In genomic region chr16:70298988-70299938, GRCh38 we compare ENCODE assay signal across 8 cellular contexts. TPM values are rescaled to one million over a fixed set of nuclear protein-coding genes. Genes with fewer than 3 reads are reported as not detected.
DNase-seq lines count a peak whose midpoint lies in the region; ATAC-seq, FAIRE-seq and TF ChIP-seq lines count a peak whose summit lies in the region.

Gene DDX19B, plus strand, starts transcription at chr16:70299186. Its CDS starts 112 bp downstream, at chr16:70299298.

- H3K27ac ChIP-seq in endothelial cell of umbilical vein (ENCODE audit: insufficient read depth, low read depth, low read length) (peak within 1 kb of the TSS; percentile 61), mesodermal cell (ENCODE audit: low read depth, low read length, severe bottlenecking) (peak within 1 kb of the TSS; percentile 87)

- H3K79me2 ChIP-seq in endothelial cell of umbilical vein (ENCODE audit: control insufficient read depth, insufficient read depth, low read length) = peaks cover 31% of the 10 kb centered on the region

- intact Hi-C loops in endothelial cell of umbilical vein (cut with micrococcal nuclease) = loop anchor here (1.0 kb wide), 2 partner anchors 10 to 47 kb away; partner anchors contain the start of genes AARS1 and DDX19A

- CTCF ChIA-PET in endothelial cell of umbilical vein (lab: Charles Lee) = interaction anchor here (1.6 to 2.0 kb wide), 3 partner anchors 11 to 32 kb away, joined by 3 to 8 read pairs (median 3); no protein-coding TSS in a partner anchor

- dilution Hi-C loops in endothelial cell of umbilical vein (cut with MboI; ENCODE audit: extremely low pct_ligation_motif_present, low sequenced_read_pairs) = no loop called here

- peak; percentile 80 for TF ChIP-seq POLR2A in endothelial cell of umbilical vein (IDR thresholded peaks at IDR 0.05; ENCODE audit: low read depth, low read length)

- DNase-seq in AG09309 (ENCODE audit: low read depth) (no peak), GM19238 (ENCODE audit: insufficient read length, low spot score) (peak; percentile 74), NOMO-1 (lab: John Stamatoyannopoulos, UW; ENCODE audit: unreplicated experiment in 2 of 2) (peak; percentile 55 to 66), endothelial cell of umbilical vein (ENCODE audit: low read depth, low spot score) (peak; percentile 74)
- peak; percentile 84 for DNase-seq in activated CD8-positive, alpha-beta memory T cell treated with anti-CD3 and anti-CD28 coated beads, Interleukin-2, amount 50 U/mL, for 48 hours
- DNase-seq in stimulated activated CD8-positive, alpha-beta memory T cell treated with anti-CD3 and anti-CD28 coated beads, Interleukin-15, amount 100 ng/mL, for 4 hours (ENCODE audit: low read depth in 2 of 2) = peak; percentile 22 to 26

- no peaks in the 10 kb centered on the region for H4K20me1 ChIP-seq in endothelial cell of umbilical vein (replicated peaks; ENCODE audit: control insufficient read depth, extremely low read depth, insufficient read depth, low read length)

- H3K4me3 ChIP-seq in AG09309 (ENCODE audit: control insufficient read depth, low read depth, low read length) (peak within 1 kb of the TSS; percentile 100), endothelial cell of umbilical vein (replicated peaks in 1 of 3; ENCODE audit: insufficient read depth in 1 of 3, low read depth in 1 of 3, low read length in 3 of 3) (peak within 1 kb of the TSS; percentile 45 to 94 (median 77)), mesodermal cell (ENCODE audit: extremely low read depth, insufficient read depth, low read length, poor library complexity, severe bottlenecking) (peak within 1 kb of the TSS; percentile 90)

- H3K4me2 ChIP-seq in endothelial cell of umbilical vein (ENCODE audit: insufficient read depth, low read length) = peak within 1 kb of the TSS; percentile 73

- H3K27me3 ChIP-seq in endothelial cell of umbilical vein (ENCODE audit: control insufficient read depth in 2 of 2, insufficient read depth in 2 of 2, low read length in 2 of 2) = no peaks in the 10 kb centered on the region

- peak; percentile 84 for FAIRE-seq in endothelial cell of umbilical vein (lab: Jason Lieb, UNC)

- TF ChIP-seq CTCF in AG09309 (IDR thresholded peaks at IDR 0.05; ENCODE audit: control insufficient read depth, insufficient read depth, low read depth, low read length, missing control alignments) = no peak
- no peak for TF ChIP-seq CTCF in endothelial cell of umbilical vein (IDR thresholded peaks at IDR 0.05; ENCODE audit: extremely low read depth in 1 of 2, insufficient read depth in 1 of 2, low read depth in 1 of 2, low read length in 2 of 2)

- BruUV-seq in endothelial cell of umbilical vein (replicated peaks; lab: Mats Ljungman, UMichigan) = TSS peak; percentile 41

- H3K9ac ChIP-seq in endothelial cell of umbilical vein (replicated peaks; ENCODE audit: extremely low read depth, insufficient read depth, low read length) = peak within 1 kb of the TSS; percentile 93

- peak within 1 kb of the TSS; percentile 51 for H2AFZ ChIP-seq in endothelial cell of umbilical vein (ENCODE audit: low read depth, low read length)

- peaks cover 3% of the 10 kb centered on the region for H3K4me1 ChIP-seq in endothelial cell of umbilical vein (ENCODE audit: control insufficient read depth, extremely low read depth, insufficient read depth, low read length)
- H3K4me1 ChIP-seq in mesodermal cell (ENCODE audit: control insufficient read depth, insufficient read depth, low read length, poor library complexity, severe bottlenecking) = no peaks in the 10 kb centered on the region

- H3K9me1 ChIP-seq in endothelial cell of umbilical vein (replicated peaks; ENCODE audit: control insufficient read depth, extremely low read depth, insufficient read depth, low read length) = no peaks in the 10 kb centered on the region

- H3K9me3 ChIP-seq in endothelial cell of umbilical vein (replicated peaks; ENCODE audit: control insufficient read depth, insufficient read depth, low read length) = peaks cover 3% of the 10 kb centered on the region
- H3K9me3 ChIP-seq in mesodermal cell (ENCODE audit: control insufficient read depth, low read length) = peaks cover 6% of the 10 kb centered on the region

- H3K36me3 ChIP-seq in endothelial cell of umbilical vein (ENCODE audit: control insufficient read depth in 2 of 2, extremely low read depth in 1 of 2, insufficient read depth in 2 of 2, low read length in 2 of 2) (no peaks in the 10 kb centered on the region), mesodermal cell (ENCODE audit: control insufficient read depth, insufficient read depth, low read length) (peaks cover 21% of the 10 kb centered on the region)

- peak; percentile 71 for ATAC-seq in HG03521 (IDR thresholded peaks at IDR 0.05; ENCODE audit: unreplicated experiment)

- WGBS in mesodermal cell (ENCODE audit: insufficient coverage in 2 of 2), 2 experiments = 0 to 6% methylated on average over 21 to 32 of the region's 37 CpGs

- POLR2A ChIA-PET in endothelial cell of umbilical vein (lab: Charles Lee) = interaction anchor here (1.4 kb wide), 1 partner anchor 47 kb away, joined by 4 read pairs; the partner anchor contains the start of gene DDX19A

TF ChIP-seq in endothelial cell of umbilical vein, 7 proteins besides CTCF, POLR2A, EP300 and RAD21:
- TF ChIP-seq, protein P1, sequence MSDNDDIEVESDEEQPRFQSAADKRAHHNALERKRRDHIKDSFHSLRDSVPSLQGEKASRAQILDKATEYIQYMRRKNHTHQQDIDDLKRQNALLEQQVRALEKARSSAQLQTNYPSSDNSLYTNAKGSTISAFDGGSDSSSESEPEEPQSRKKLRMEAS (IDR thresholded peaks at IDR 0.05; ENCODE audit: insufficient read depth, insufficient read length) = peak; percentile 54
- TF ChIP-seq POLR2AphosphoS5 (IDR thresholded peaks at IDR 0.05; ENCODE audit: insufficient read depth, low read depth, low read length) (peak; percentile 96), FOS (IDR thresholded peaks at IDR 0.05; ENCODE audit: borderline replicate concordance, insufficient read depth, low read length) (peak; percentile 37), MYC (IDR thresholded peaks at IDR 0.05; ENCODE audit: low read depth, low read length) (no peak), EZH2 (IDR thresholded peaks at IDR 0.05; ENCODE audit: borderline replicate concordance, low read depth, low read length, severe bottlenecking) (no peak), GATA2 (IDR thresholded peaks at IDR 0.05; ENCODE audit: insufficient read depth, insufficient read length, low read depth, low read length) (no peak), JUN (IDR thresholded peaks at IDR 0.05; ENCODE audit: borderline replicate concordance, insufficient read depth, insufficient read length, low read depth) (no peak)

RNA-seq across cellular contexts. Expression of gene DDX19B, which starts in this region (rescaled TPM):
- total RNA-seq in endothelial cell of umbilical vein = 33.6 and 34.3 TPM in 2 replicates
- polyA plus RNA-seq in endothelial cell of umbilical vein = 23.8 and 28.1 TPM in 2 replicates
- 34.8 and 35.9 TPM in 2 replicates for polyA plus RNA-seq in endothelial cell of umbilical vein (2011; cell fraction: cytosol; rRNA removed)
- polyA plus RNA-seq in endothelial cell of umbilical vein (2011; cell fraction: nucleus; rRNA removed) = 57.9 and 59.1 TPM in 2 replicates
- polyA plus RNA-seq in endothelial cell of umbilical vein (2012) = 34.0 and 36.3 TPM in 2 replicates
- 14.3 and 17.4 TPM in 2 replicates for polyA minus RNA-seq in endothelial cell of umbilical vein
- 8.5 TPM for polyA minus RNA-seq in endothelial cell of umbilical vein (2011; cell fraction: cytosol; rRNA and poly(A)+ RNA removed)
- 14.2 and 14.9 TPM in 2 replicates for polyA minus RNA-seq in endothelial cell of umbilical vein (2011; cell fraction: nucleus; rRNA and poly(A)+ RNA removed)
- 46.7 TPM for polyA plus RNA-seq in mesodermal cell (2013, experiment 1 of 2)
- polyA plus RNA-seq in mesodermal cell (2013, experiment 2 of 2) = 37.5 TPM
